ENCODE assay signal across 9 cellular contexts in genomic region chrY:19075471-19076253, GRCh38.
DNase-seq lines count a peak whose midpoint lies in the region; ATAC-seq and TF ChIP-seq lines count a peak whose summit lies in the region.
"Had no signal": no experiment of that assay in that cellular context is flagged by ENCODE, and none has a peak within 500 bp of the region (broad histone marks: within the 10 kb centered on the region; RNA-seq: fewer than 3 reads in every experiment).

No MANE protein-coding gene starts in this region.

- H3K36me3 ChIP-seq in muscle layer of duodenum (ENCODE audit: control insufficient read depth in 1 of 2, insufficient read depth in 2 of 2, low read length in 2 of 2) (no peaks in the 10 kb centered on the region), transverse colon (no peaks in the 10 kb centered on the region)
- H3K36me3 ChIP-seq: pancreas had no signal

- H3K27me3 ChIP-seq in muscle layer of duodenum (ENCODE audit: low read depth, low read length) = no peaks in the 10 kb centered on the region
- H3K27me3 ChIP-seq in transverse colon = no peaks in the 10 kb centered on the region
- H3K27me3 ChIP-seq: pancreas had no signal

- no peaks in the 10 kb centered on the region for H3K4me1 ChIP-seq in muscle layer of duodenum (ENCODE audit: control insufficient read depth in 1 of 2, insufficient read depth in 2 of 2, low read length in 2 of 2)
- H3K4me1 ChIP-seq in transverse colon = no peaks in the 10 kb centered on the region
- H3K4me1 ChIP-seq: pancreas had no signal

- no peak for TF ChIP-seq CTCF in LNCaP clone FGC (IDR thresholded peaks at IDR 0.05; ENCODE audit: control insufficient read depth, extremely low read depth, insufficient read depth)
- no peak for TF ChIP-seq CTCF in cardiac fibroblast (IDR thresholded peaks at IDR 0.05; ENCODE audit: low read depth, low read length)
- TF ChIP-seq CTCF in transverse colon (IDR thresholded peaks at IDR 0.05) = no peak

- H3K4me3 ChIP-seq in LNCaP clone FGC (ENCODE audit: low read depth, low read length) (peak overlapping the region; percentile 52), cardiac fibroblast (replicated peaks in 1 of 2; ENCODE audit: low read depth in 2 of 2, low read length in 2 of 2) (peak overlapping the region; percentile 60 to 66), muscle layer of duodenum (ENCODE audit: low read depth in 1 of 2, low read length in 2 of 2) (peak overlapping the region; percentile 46 to 47), transverse colon (peak overlapping the region in 2 of 4 donors; percentile 65 to 72)
- H3K4me3 ChIP-seq: pancreas had no signal

- TF ChIP-seq POLR2A in transverse colon (IDR thresholded peaks at IDR 0.05) = no peak

- no peak for TF ChIP-seq EP300 in transverse colon (IDR thresholded peaks at IDR 0.05; ENCODE audit: low read depth)

- intact Hi-C loops in transverse colon (cut with DNase I; ENCODE audit: low total_unique reads) = no loop called here

- WGBS in transverse colon (ENCODE audit: low coverage in 1 of 2), 2 donors = no CpG with 5 or more reads among the region's 28 CpGs

- H3K27ac ChIP-seq in muscle layer of duodenum (ENCODE audit: low read length) (peak overlapping the region; percentile 87), transverse colon (peak overlapping the region in 2 of 4 donors; percentile 92)
- H3K27ac ChIP-seq: pancreas had no signal

- ATAC-seq in HG03280 (IDR thresholded peaks at IDR 0.05; ENCODE audit: unreplicated experiment) = no peak
- ATAC-seq in GM18867 (IDR thresholded peaks at IDR 0.05; ENCODE audit: unreplicated experiment) = no peak
- ATAC-seq: pancreas had no signal

- DNase-seq in CD1c-positive myeloid dendritic cell (ENCODE audit: extremely low spot score) (peak; percentile 44), LNCaP clone FGC (ENCODE audit: low read depth) (no peak), cardiac fibroblast (ENCODE audit: low read depth in 2 of 2) (peak; percentile 77 to 85), NCI-H2029 treated with DMSO at 0.1 percent for 48 hours (lab: John Stamatoyannopoulos, UW) (no peak), transverse colon (no peak)

- H3K9me3 ChIP-seq in muscle layer of duodenum (ENCODE audit: control insufficient read depth in 1 of 2, low read length in 2 of 2) = no peaks in the 10 kb centered on the region
- H3K9me3 ChIP-seq in transverse colon = no peaks in the 10 kb centered on the region
- H3K9me3 ChIP-seq: pancreas had no signal

- in situ Hi-C loops in transverse colon (cut with MboI; ENCODE audit: low pct_ligation_motif_present in 1 of 4, low pct_unique_long_range_greater_than_20kb in 1 of 4, low sequenced_read_pairs in 3 of 4) = loop anchor here in 1 of 4 donors (25.0 kb wide), 1 partner anchor 88 kb away; no protein-coding TSS in a partner anchor

Comparison
In these comparisons a context has a peak if more than half of its experiments do, and no peak if none do; other contexts are left out.
1. DNase-seq: peak in CD1c-positive myeloid dendritic cell (single experiment) and cardiac fibroblast (2 of 2); none in LNCaP clone FGC (single experiment), NCI-H2029 treated with DMSO at 0.1 percent for 48 hours (single experiment) and transverse colon (single experiment).